2 cellular contexts compared by ENCODE assay signal in genomic region chr16:75169899-75170405, GRCh38.
A peak's percentile ranks its signal among the peaks of the same experiment; 100 is the strongest.
TF ChIP-seq lines count a peak whose summit lies in the region.

No MANE protein-coding gene starts in this region.

TF ChIP-seq in HEK293, 187 proteins besides CTCF, POLR2A, EP300 and RAD21:
- TF ChIP-seq ZNF274 (IDR thresholded peaks at IDR 0.05; ENCODE audit: low read length) (peak; percentile 77; the same call in 1 of the 2 replicates), ZNF274 (tag by site-specific recombination; IDR thresholded peaks at IDR 0.05; ENCODE audit: borderline replicate concordance) (peak; percentile 96), GLI2 (tag by site-specific recombination; IDR thresholded peaks at IDR 0.05; ENCODE audit: borderline replicate concordance, low read depth) (no peak), ZNF571 (tag by site-specific recombination; IDR thresholded peaks at IDR 0.05) (no peak), ZNF830 (tag by site-specific recombination; IDR thresholded peaks at IDR 0.05; ENCODE audit: low read depth) (no peak), SETDB1 (IDR thresholded peaks at IDR 0.05; ENCODE audit: insufficient read length, low read length) (peak; percentile 97), ZNF623 (tag by site-specific recombination; IDR thresholded peaks at IDR 0.05) (no peak), TRIM28 (IDR thresholded peaks at IDR 0.05; ENCODE audit: borderline replicate concordance, low read length) (peak; percentile 83; the same call in 1 of the 2 replicates)

TF ChIP-seq in K562, 482 proteins besides CTCF, POLR2A, EP300 and RAD21:
- TF ChIP-seq ZSCAN32 (CRISPR knock-in tag; IDR thresholded peaks at IDR 0.05) (no peak), ZNF274 (IDR thresholded peaks at IDR 0.05; ENCODE audit: borderline replicate concordance, low read depth, low read length) (peak; percentile 98), TRIM28 (IDR thresholded peaks at IDR 0.05) (0 out of 2 replicates have a peak, but pooled peaks have one; percentile 29), KDM5B (IDR thresholded peaks at IDR 0.05; ENCODE audit: insufficient replicate concordance, low read depth, low read length) (no peak)
